Comparison of ENCODE assay signal across 8 cellular contexts in the genomic region with DNA sequence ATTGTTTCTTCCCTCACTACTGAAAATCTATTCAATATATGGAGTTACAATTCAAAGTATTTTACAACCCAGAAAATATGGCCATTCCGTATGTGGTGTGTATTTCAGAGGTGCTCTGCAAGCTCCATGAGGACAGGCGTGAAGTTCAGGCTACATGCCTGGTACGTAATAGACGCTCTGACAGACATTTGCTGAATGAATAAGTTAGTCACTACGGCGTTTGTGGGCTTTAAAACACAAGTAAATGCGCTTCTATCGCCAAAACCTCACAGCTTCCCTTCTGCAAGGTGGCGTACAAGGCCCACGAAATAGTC. TPM values are rescaled to one million over a fixed set of nuclear protein-coding genes. Genes with fewer than 3 reads are reported as not detected.
DNase-seq lines count a peak whose midpoint lies in the region; ATAC-seq, FAIRE-seq and TF ChIP-seq lines count a peak whose summit lies in the region.

No MANE protein-coding gene starts in this region.

- peak overlapping the region; percentile 77; the same call in 1 of the 2 replicates for H3K9ac ChIP-seq in HUES64 (ENCODE audit: low read depth, low read length)
- H3K9ac ChIP-seq in muscle layer of colon (ENCODE audit: low read length): peak overlapping the region; percentile 5

- DNase-seq in caudate nucleus (lab: John Stamatoyannopoulos, UW) (no peak), DMS114 treated with DMSO at 0.1 percent for 48 hours (lab: John Stamatoyannopoulos, UW; ENCODE audit: unreplicated experiment) (no peak), frontal cortex (ENCODE audit: low spot score in 2 of 2) (no peak), SK-N-DZ (ENCODE audit: low spot score) (no peak)

- H3K27me3 ChIP-seq in HUES64 (ENCODE audit: insufficient read depth, low read length): peaks cover 29% of the 10 kb centered on the region
- no peaks in the 10 kb centered on the region for H3K27me3 ChIP-seq in muscle layer of colon (ENCODE audit: control insufficient read depth in 1 of 2, insufficient read depth in 2 of 2, low read length in 2 of 2)

- H3K36me3 ChIP-seq in HUES64 (ENCODE audit: insufficient read depth, low read length): peaks cover 12% of the 10 kb centered on the region
- H3K36me3 ChIP-seq in muscle layer of colon (ENCODE audit: insufficient read depth, low read length): peaks cover 8% of the 10 kb centered on the region

- H3K27ac ChIP-seq in 22Rv1: peak overlapping the region; percentile 87
- H3K27ac ChIP-seq in HUES64 (ENCODE audit: low read depth, low read length): no peak overlapping the region
- peak overlapping the region; percentile 96 for H3K27ac ChIP-seq in caudate nucleus (ENCODE audit: low read depth, low read length)
- H3K27ac ChIP-seq in muscle layer of colon (ENCODE audit: low read depth, low read length): peak overlapping the region; percentile 96

- TF ChIP-seq CTCF in 22Rv1 (IDR thresholded peaks at IDR 0.05): no peak

- peaks cover 19% of the 10 kb centered on the region for H3K4me1 ChIP-seq in HUES64 (ENCODE audit: insufficient read depth, low read length)
- H3K4me1 ChIP-seq in muscle layer of colon (ENCODE audit: insufficient read depth, low read length): peaks cover 22% of the 10 kb centered on the region

- WGBS in HUES64: 14% methylated on average over 10 of the region's 10 CpGs

- peak overlapping the region; percentile 89 for H3K4me3 ChIP-seq in HUES64 (ENCODE audit: low read length)
- peak overlapping the region; percentile 39 to 77 for H3K4me3 ChIP-seq in muscle layer of colon (ENCODE audit: low read depth in 1 of 2, low read length in 2 of 2)

- ATAC-seq in HG02970 (IDR thresholded peaks at IDR 0.05; ENCODE audit: low FRiP score, unreplicated experiment): no peak

- no peak for FAIRE-seq in frontal cortex (lab: Jason Lieb, UNC)

- no peaks in the 10 kb centered on the region for H3K9me3 ChIP-seq in HUES64 (ENCODE audit: insufficient read depth, low read depth, low read length)
- H3K9me3 ChIP-seq in muscle layer of colon (ENCODE audit: low read length): no peaks in the 10 kb centered on the region

RNA-seq across cellular contexts. Expression of gene TIPARP, which starts 0.7 kb away (rescaled TPM):
- 4.8 TPM for polyA plus RNA-seq in HUES64 (2013, experiment 1 of 2)
- polyA plus RNA-seq in HUES64 (2013, experiment 2 of 2): 6.3 TPM
- total RNA-seq in frontal cortex: 44.0 TPM
- 5.9 and 6.3 TPM in 2 replicates for polyA plus RNA-seq in SK-N-DZ (2014; cell fraction: cytosol; rRNA removed)
- polyA plus RNA-seq in SK-N-DZ (2014; cell fraction: nucleus; rRNA removed): 2.7 and 3.4 TPM in 2 replicates
